ENCODE assay signal across 2 cellular contexts in the genomic region with DNA sequence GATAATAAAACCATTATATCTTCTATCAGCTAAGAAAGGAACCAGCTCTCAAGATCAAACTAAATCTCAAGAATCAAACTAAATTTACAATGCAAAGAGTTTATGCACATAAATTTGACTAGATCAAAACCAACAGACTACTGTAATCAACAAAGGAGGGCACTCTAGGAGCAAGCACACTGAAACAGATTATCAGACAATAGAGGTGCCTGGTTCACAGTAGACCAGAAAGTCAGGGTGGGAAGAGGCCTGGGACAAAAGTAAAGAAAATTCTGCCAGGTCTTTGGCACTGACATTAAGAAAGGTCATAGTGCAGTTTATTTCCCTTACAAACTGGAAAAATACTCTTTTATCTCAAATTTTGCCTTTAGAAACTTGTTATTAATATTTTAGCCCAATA.
TF ChIP-seq lines count a peak whose summit lies in the region.

No MANE protein-coding gene starts in this region.

TF ChIP-seq in GM23338, 12 proteins besides CTCF, POLR2A, EP300 and RAD21 (continued from another document):
- TF ChIP-seq, protein P1, sequence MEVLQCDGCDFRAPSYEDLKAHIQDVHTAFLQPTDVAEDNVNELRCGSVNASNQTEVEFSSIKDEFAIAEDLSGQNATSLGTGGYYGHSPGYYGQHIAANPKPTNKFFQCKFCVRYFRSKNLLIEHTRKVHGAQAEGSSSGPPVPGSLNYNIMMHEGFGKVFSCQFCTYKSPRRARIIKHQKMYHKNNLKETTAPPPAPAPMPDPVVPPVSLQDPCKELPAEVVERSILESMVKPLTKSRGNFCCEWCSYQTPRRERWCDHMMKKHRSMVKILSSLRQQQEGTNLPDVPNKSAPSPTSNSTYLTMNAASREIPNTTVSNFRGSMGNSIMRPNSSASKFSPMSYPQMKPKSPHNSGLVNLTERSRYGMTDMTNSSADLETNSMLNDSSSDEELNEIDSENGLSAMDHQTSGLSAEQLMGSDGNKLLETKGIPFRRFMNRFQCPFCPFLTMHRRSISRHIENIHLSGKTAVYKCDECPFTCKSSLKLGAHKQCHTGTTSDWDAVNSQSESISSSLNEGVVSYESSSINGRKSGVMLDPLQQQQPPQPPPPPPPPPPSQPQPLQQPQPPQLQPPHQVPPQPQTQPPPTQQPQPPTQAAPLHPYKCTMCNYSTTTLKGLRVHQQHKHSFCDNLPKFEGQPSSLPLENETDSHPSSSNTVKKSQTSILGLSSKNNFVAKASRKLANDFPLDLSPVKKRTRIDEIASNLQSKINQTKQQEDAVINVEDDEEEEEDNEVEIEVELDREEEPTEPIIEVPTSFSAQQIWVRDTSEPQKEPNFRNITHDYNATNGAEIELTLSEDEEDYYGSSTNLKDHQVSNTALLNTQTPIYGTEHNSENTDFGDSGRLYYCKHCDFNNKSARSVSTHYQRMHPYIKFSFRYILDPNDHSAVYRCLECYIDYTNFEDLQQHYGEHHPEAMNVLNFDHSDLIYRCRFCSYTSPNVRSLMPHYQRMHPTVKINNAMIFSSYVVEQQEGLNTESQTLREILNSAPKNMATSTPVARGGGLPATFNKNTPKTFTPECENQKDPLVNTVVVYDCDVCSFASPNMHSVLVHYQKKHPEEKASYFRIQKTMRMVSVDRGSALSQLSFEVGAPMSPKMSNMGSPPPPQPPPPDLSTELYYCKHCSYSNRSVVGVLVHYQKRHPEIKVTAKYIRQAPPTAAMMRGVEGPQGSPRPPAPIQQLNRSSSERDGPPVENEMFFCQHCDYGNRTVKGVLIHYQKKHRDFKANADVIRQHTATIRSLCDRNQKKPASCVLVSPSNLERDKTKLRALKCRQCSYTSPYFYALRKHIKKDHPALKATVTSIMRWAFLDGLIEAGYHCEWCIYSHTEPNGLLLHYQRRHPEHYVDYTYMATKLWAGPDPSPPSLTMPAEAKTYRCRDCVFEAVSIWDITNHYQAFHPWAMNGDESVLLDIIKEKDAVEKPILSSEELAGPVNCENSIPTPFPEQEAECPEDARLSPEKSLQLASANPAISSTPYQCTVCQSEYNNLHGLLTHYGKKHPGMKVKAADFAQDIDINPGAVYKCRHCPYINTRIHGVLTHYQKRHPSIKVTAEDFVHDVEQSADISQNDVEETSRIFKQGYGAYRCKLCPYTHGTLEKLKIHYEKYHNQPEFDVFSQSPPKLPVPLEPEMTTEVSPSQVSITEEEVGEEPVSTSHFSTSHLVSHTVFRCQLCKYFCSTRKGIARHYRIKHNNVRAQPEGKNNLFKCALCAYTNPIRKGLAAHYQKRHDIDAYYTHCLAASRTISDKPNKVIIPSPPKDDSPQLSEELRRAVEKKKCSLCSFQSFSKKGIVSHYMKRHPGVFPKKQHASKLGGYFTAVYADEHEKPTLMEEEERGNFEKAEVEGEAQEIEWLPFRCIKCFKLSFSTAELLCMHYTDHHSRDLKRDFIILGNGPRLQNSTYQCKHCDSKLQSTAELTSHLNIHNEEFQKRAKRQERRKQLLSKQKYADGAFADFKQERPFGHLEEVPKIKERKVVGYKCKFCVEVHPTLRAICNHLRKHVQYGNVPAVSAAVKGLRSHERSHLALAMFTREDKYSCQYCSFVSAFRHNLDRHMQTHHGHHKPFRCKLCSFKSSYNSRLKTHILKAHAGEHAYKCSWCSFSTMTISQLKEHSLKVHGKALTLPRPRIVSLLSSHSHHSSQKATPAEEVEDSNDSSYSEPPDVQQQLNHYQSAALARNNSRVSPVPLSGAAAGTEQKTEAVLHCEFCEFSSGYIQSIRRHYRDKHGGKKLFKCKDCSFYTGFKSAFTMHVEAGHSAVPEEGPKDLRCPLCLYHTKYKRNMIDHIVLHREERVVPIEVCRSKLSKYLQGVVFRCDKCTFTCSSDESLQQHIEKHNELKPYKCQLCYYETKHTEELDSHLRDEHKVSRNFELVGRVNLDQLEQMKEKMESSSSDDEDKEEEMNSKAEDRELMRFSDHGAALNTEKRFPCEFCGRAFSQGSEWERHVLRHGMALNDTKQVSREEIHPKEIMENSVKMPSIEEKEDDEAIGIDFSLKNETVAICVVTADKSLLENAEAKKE (CRISPR knock-in tag; IDR thresholded peaks at IDR 0.05), result no peak
- no peak for TF ChIP-seq NANOG (IDR thresholded peaks at IDR 0.05; ENCODE audit: borderline replicate concordance)
- TF ChIP-seq, protein P2, sequence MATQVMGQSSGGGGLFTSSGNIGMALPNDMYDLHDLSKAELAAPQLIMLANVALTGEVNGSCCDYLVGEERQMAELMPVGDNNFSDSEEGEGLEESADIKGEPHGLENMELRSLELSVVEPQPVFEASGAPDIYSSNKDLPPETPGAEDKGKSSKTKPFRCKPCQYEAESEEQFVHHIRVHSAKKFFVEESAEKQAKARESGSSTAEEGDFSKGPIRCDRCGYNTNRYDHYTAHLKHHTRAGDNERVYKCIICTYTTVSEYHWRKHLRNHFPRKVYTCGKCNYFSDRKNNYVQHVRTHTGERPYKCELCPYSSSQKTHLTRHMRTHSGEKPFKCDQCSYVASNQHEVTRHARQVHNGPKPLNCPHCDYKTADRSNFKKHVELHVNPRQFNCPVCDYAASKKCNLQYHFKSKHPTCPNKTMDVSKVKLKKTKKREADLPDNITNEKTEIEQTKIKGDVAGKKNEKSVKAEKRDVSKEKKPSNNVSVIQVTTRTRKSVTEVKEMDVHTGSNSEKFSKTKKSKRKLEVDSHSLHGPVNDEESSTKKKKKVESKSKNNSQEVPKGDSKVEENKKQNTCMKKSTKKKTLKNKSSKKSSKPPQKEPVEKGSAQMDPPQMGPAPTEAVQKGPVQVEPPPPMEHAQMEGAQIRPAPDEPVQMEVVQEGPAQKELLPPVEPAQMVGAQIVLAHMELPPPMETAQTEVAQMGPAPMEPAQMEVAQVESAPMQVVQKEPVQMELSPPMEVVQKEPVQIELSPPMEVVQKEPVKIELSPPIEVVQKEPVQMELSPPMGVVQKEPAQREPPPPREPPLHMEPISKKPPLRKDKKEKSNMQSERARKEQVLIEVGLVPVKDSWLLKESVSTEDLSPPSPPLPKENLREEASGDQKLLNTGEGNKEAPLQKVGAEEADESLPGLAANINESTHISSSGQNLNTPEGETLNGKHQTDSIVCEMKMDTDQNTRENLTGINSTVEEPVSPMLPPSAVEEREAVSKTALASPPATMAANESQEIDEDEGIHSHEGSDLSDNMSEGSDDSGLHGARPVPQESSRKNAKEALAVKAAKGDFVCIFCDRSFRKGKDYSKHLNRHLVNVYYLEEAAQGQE (IDR thresholded peaks at IDR 0.05; ENCODE audit: unreplicated experiment), result no peak
- no peak for TF ChIP-seq ETS1 (IDR thresholded peaks at IDR 0.05)
TF ChIP-seq in GM23338: peak in this region for 0.

TF ChIP-seq in WTC11, 78 proteins besides CTCF, POLR2A, EP300 and RAD21 (continued from another document):
- no peak for TF ChIP-seq E2F5 (CRISPR knock-in tag; IDR thresholded peaks at IDR 0.05)
- no peak for TF ChIP-seq JAZF1 (CRISPR knock-in tag; IDR thresholded peaks at IDR 0.05)
- TF ChIP-seq ZNF263 (CRISPR knock-in tag; IDR thresholded peaks at IDR 0.05; ENCODE audit: low read depth), result no peak
- TF ChIP-seq ATF6 (CRISPR knock-in tag; IDR thresholded peaks at IDR 0.05), result no peak
